In genomic region chr18:53153281-53153680, GRCh38 we compare ENCODE assay signal across 11 cellular contexts.
A peak's percentile ranks its signal among the peaks of the same experiment; 100 is the strongest.
DNase-seq lines count a peak whose midpoint lies in the region; ATAC-seq and TF ChIP-seq lines count a peak whose summit lies in the region.
"Had no signal": no experiment of that assay in that cellular context is flagged by ENCODE, and none has a peak within 500 bp of the region (broad histone marks: within the 10 kb centered on the region; RNA-seq: fewer than 3 reads in every experiment).

No MANE protein-coding gene starts in this region.

- no peak for TF ChIP-seq EP300 in transverse colon (IDR thresholded peaks at IDR 0.05; ENCODE audit: low read depth)

- H3K27me3 ChIP-seq in cardiac muscle cell (no peaks in the 10 kb centered on the region), transverse colon (no peaks in the 10 kb centered on the region)

- no peak for TF ChIP-seq POLR2A in transverse colon (IDR thresholded peaks at IDR 0.05)

- H3K36me3 ChIP-seq in cardiac muscle cell (no peaks in the 10 kb centered on the region), transverse colon (no peaks in the 10 kb centered on the region)

- no peaks in the 10 kb centered on the region for H3K36me3 Mint-ChIP-seq in chondrocyte (ENCODE audit: low read depth)

- H3K27me3 Mint-ChIP-seq in chondrocyte (ENCODE audit: low read depth) = peaks cover 4% of the 10 kb centered on the region

- in situ Hi-C loops in transverse colon (cut with MboI; ENCODE audit: low pct_ligation_motif_present in 1 of 4, low pct_unique_long_range_greater_than_20kb in 1 of 4, low sequenced_read_pairs in 3 of 4) = no loop called here

- ATAC-seq in left cardiac atrium (no peak), HG02970 (IDR thresholded peaks at IDR 0.05; ENCODE audit: low FRiP score, unreplicated experiment) (no peak), GM21367 (IDR thresholded peaks at IDR 0.05; ENCODE audit: unreplicated experiment) (no peak)

- no peak overlapping the region for H3K4me3 Mint-ChIP-seq in chondrocyte (ENCODE audit: unreplicated experiment)

- no peaks in the 10 kb centered on the region for H3K4me1 Mint-ChIP-seq in chondrocyte (ENCODE audit: low read depth)

- H3K27ac ChIP-seq in cardiac muscle cell = no peak overlapping the region
- H3K27ac ChIP-seq in transverse colon = no peak overlapping the region

- H3K9me3 Mint-ChIP-seq in chondrocyte (ENCODE audit: low read depth) = no peaks in the 10 kb centered on the region

- no peak overlapping the region for H3K27ac Mint-ChIP-seq in chondrocyte (ENCODE audit: unreplicated experiment)

- peak; percentile 3 for TF ChIP-seq CTCF in cardiac muscle cell (IDR thresholded peaks at IDR 0.05; ENCODE audit: low read depth, low read length)
- TF ChIP-seq CTCF in LNCaP clone FGC (IDR thresholded peaks at IDR 0.05; ENCODE audit: control insufficient read depth, extremely low read depth, insufficient read depth) = peak; percentile 49
- TF ChIP-seq CTCF in chondrocyte (IDR thresholded peaks at IDR 0.05) = peak; percentile 58
- TF ChIP-seq CTCF in transverse colon (IDR thresholded peaks at IDR 0.05) = peak in 2 of 5 experiments; percentile 15 to 30

- no peaks in the 10 kb centered on the region for H3K9me3 ChIP-seq in cardiac muscle cell (ENCODE audit: low read depth)
- H3K9me3 ChIP-seq in transverse colon = no peaks in the 10 kb centered on the region

- H3K4me1 ChIP-seq in cardiac muscle cell (ENCODE audit: low read depth) (no peaks in the 10 kb centered on the region), transverse colon (no peaks in the 10 kb centered on the region)

- intact Hi-C loops in left cardiac atrium (cut with DNase I) (no loop called here), transverse colon (cut with DNase I; ENCODE audit: low total_unique reads) (no loop called here)

- no peak overlapping the region for H3K4me3 ChIP-seq in cardiac muscle cell
- no peak overlapping the region for H3K4me3 ChIP-seq in LNCaP clone FGC (ENCODE audit: low read depth, low read length)
- H3K4me3 ChIP-seq in transverse colon = no peak overlapping the region

- WGBS in transverse colon (ENCODE audit: low coverage in 1 of 2), 2 donors = 38 to 44% methylated on average over 4 of the region's 4 CpGs

- DNase-seq in cardiac muscle cell (ENCODE audit: low read depth in 1 of 2, low spot score in 1 of 2) = peak; percentile 0 to 32
- DNase-seq in left cardiac atrium = no peak
- no peak for DNase-seq in LNCaP clone FGC (ENCODE audit: low read depth)
- DNase-seq in chondrocyte (ENCODE audit: low spot score) = no peak
- DNase-seq in transverse colon = peak; percentile 11
- DNase-seq in AG20443 (ENCODE audit: low spot score) = no peak
- DNase-seq: activated T-cell treated with anti-CD3 and anti-CD28 coated beads for 4 hours; central memory CD4-positive, alpha-beta T cell; NCI-H2081 treated with DMSO at 0.1 percent for 48 hours had no signal

Comparison
In these comparisons a context has a peak if more than half of its experiments do, and no peak if none do; other contexts are left out.
1. DNase-seq: peak in cardiac muscle cell (2 of 2) and transverse colon (single experiment); none in left cardiac atrium (single experiment), LNCaP clone FGC (single experiment), chondrocyte (single experiment) and AG20443 (single experiment).